ENCODE assay signal across 14 cellular contexts in genomic region chr6:42131531-42131930, GRCh38. TPM values are rescaled to one million over a fixed set of nuclear protein-coding genes. Genes with fewer than 3 reads are reported as not detected.
DNase-seq lines count a peak whose midpoint lies in the region; ATAC-seq, FAIRE-seq and TF ChIP-seq lines count a peak whose summit lies in the region.
"Had no signal": no experiment of that assay in that cellular context is flagged by ENCODE, and none has a peak within 500 bp of the region (broad histone marks: within the 10 kb centered on the region; RNA-seq: fewer than 3 reads in every experiment).

No MANE protein-coding gene starts in this region.

- TF ChIP-seq EP300 in K562 (IDR thresholded peaks at IDR 0.05; ENCODE audit: low read length) = no peak

- peak; percentile 12; the same call in 1 of the 3 replicates for ATAC-seq in K562
- ATAC-seq in effector memory CD8-positive, alpha-beta T cell (replicated peaks) = no peak

- TF ChIP-seq CTCF in K562 (IDR thresholded peaks at IDR 0.05 in 2 of 3, conservative IDR thresholded peaks at IDR 0.05 in 1 of 3; ENCODE audit: insufficient read depth in 2 of 3, low read depth in 1 of 3, low read length in 3 of 3) = no peak

- H3K4me1 ChIP-seq in ACC112 (ENCODE audit: control insufficient read depth, insufficient read depth, low read length, unreplicated experiment) (peaks cover 14% of the 10 kb centered on the region), K562 (replicated peaks in 1 of 2; ENCODE audit: control insufficient read depth in 2 of 2, insufficient read depth in 2 of 2, low read length in 2 of 2) (peaks cover 11 to 30% of the 10 kb centered on the region in 2 experiments; a peak in 4 of 5 replicates)
- H3K4me1 ChIP-seq: ascending aorta had no signal

- H3K36me3 Mint-ChIP-seq in effector memory CD8-positive, alpha-beta T cell (ENCODE audit: insufficient read depth) = no peaks in the 10 kb centered on the region
- H3K36me3 Mint-ChIP-seq: IgD-negative memory B cell had no signal

- H3K27ac ChIP-seq in ACC112 (ENCODE audit: low read depth, low read length) = peak overlapping the region; percentile 82
- no peak overlapping the region for H3K27ac ChIP-seq in K562 (ENCODE audit: extremely low read depth, low read depth, low read length)
- H3K27ac ChIP-seq: ascending aorta, neutrophil, Peyer's patch had no signal

- POLR2A ChIA-PET in K562 (lab: Yijun Ruan, JAX) = interaction anchor here (1.1 kb wide), 1 partner anchor 27 kb away, joined by 3 read pairs; no protein-coding TSS in a partner anchor

- in situ Hi-C loops in K562 (cut with MboI) = no loop called here

- H3K4me3 ChIP-seq in ACC112 (ENCODE audit: low read depth, low read length) = no peak overlapping the region
- no peak overlapping the region for H3K4me3 ChIP-seq in K562
- H3K4me3 ChIP-seq: ascending aorta, Peyer's patch had no signal

- no peaks in the 10 kb centered on the region for H3K9me3 Mint-ChIP-seq in effector memory CD8-positive, alpha-beta T cell

- TF ChIP-seq POLR2A in K562 (conservative IDR thresholded peaks at IDR 0.05) = no peak

- peak overlapping the region in 1 of 2 experiments; percentile 80; a peak in 2 of 4 replicates for H3K9ac ChIP-seq in K562 (ENCODE audit: insufficient read depth in 1 of 2, low read depth in 2 of 2, low read length in 2 of 2)

- intact Hi-C loops in K562 (cut with micrococcal nuclease) = no loop called here

- H3K9me1 ChIP-seq in K562 (ENCODE audit: control insufficient read depth, insufficient read depth, low read length) = no peaks in the 10 kb centered on the region

- peaks cover 4% of the 10 kb centered on the region; the same call in 1 of the 2 replicates for H3K36me3 ChIP-seq in ACC112 (ENCODE audit: insufficient read depth, low read length)
- no peaks in the 10 kb centered on the region for H3K36me3 ChIP-seq in K562 (ENCODE audit: control insufficient read depth, insufficient read depth, low read length)
- H3K36me3 ChIP-seq: ascending aorta, neutrophil had no signal

- no peaks in the 10 kb centered on the region for H3K4me1 Mint-ChIP-seq in effector memory CD8-positive, alpha-beta T cell (ENCODE audit: low read depth in 2 of 2)

- peak; percentile 35 for DNase-seq in HS-5 (ENCODE audit: low read depth)
- peak in 1 of 4 experiments; percentile 44 for DNase-seq in K562 (ENCODE audit: extremely low read depth in 1 of 4, low spot score in 3 of 4)
- peak; percentile 70 for DNase-seq in islet precursor cell
- no peak for DNase-seq in Ammon's horn (ENCODE audit: low spot score)
- DNase-seq in amygdala (lab: John Stamatoyannopoulos, UW) = no peak
- no peak for DNase-seq in effector memory CD8-positive, alpha-beta T cell
- DNase-seq in mucosa of gallbladder (ENCODE audit: low spot score) = no peak
- DNase-seq: ACHN, Peyer's patch had no signal

- no peaks in the 10 kb centered on the region for H3K27me3 ChIP-seq in ACC112 (ENCODE audit: insufficient read depth, low read length)
- peaks cover 0 to 6% of the 10 kb centered on the region in 2 experiments; a peak in 1 of 5 replicates for H3K27me3 ChIP-seq in K562 (ENCODE audit: control insufficient read depth in 2 of 2, insufficient read depth in 2 of 2, low read length in 2 of 2)
- H3K27me3 ChIP-seq: ascending aorta, Peyer's patch had no signal

- H3K79me2 ChIP-seq in ACC112 (ENCODE audit: control insufficient read depth, insufficient read depth, low read length, unreplicated experiment) = peaks cover 10% of the 10 kb centered on the region
- H3K79me2 ChIP-seq in K562 (ENCODE audit: control insufficient read depth, insufficient read depth, low read length) = no peaks in the 10 kb centered on the region

- no peak overlapping the region for H3K4me2 ChIP-seq in K562 (ENCODE audit: insufficient read depth, low read length)

- no peak overlapping the region for H3K27ac Mint-ChIP-seq in effector memory CD8-positive, alpha-beta T cell
- H3K27ac Mint-ChIP-seq: IgD-negative memory B cell had no signal

- H3K27me3 Mint-ChIP-seq in effector memory CD8-positive, alpha-beta T cell = peaks cover 5 to 18% of the 10 kb centered on the region in 2 donors
- H3K27me3 Mint-ChIP-seq: IgD-negative memory B cell had no signal

- FAIRE-seq in K562 (lab: Jason Lieb, UNC) = peak; percentile 19

- 33% methylated on average over 11 of the region's 11 CpGs for WGBS in K562 (ENCODE audit: insufficient coverage, low coverage, missing lambda C conversion rate)

- no TSS peak for BruUV-seq in K562 (replicated peaks; lab: Mats Ljungman, UMichigan)

- H4K20me1 ChIP-seq in K562 (replicated peaks; ENCODE audit: control insufficient read depth, insufficient read depth, low read length) = no peaks in the 10 kb centered on the region

- H3K9me3 ChIP-seq in K562 (replicated peaks; ENCODE audit: control insufficient read depth, insufficient read depth, low read depth, low read length) = no peaks in the 10 kb centered on the region
- H3K9me3 ChIP-seq: ascending aorta, neutrophil, Peyer's patch had no signal

- CTCF ChIA-PET in K562 (lab: Yijun Ruan, JAX; ENCODE audit: low intra/inter-chr PET ratio) = no interaction called here

- no peak overlapping the region for H3K4me3 Mint-ChIP-seq in effector memory CD8-positive, alpha-beta T cell
- H3K4me3 Mint-ChIP-seq: IgD-negative memory B cell had no signal

- H2AFZ ChIP-seq in ACC112 (ENCODE audit: low read length, unreplicated experiment) (peak overlapping the region; percentile 29), K562 (ENCODE audit: low read depth, low read length) (peak overlapping the region; percentile 12; the same call in 1 of the 2 replicates)

- TF ChIP-seq RAD21 in K562 (CRISPR knock-in tag; conservative IDR thresholded peaks at IDR 0.05 in 1 of 2, IDR thresholded peaks at IDR 0.05 in 1 of 2) = no peak

TF ChIP-seq in K562, 482 proteins besides CTCF, POLR2A, EP300 and RAD21 (continues in another document):
- TF ChIP-seq, protein P1, sequence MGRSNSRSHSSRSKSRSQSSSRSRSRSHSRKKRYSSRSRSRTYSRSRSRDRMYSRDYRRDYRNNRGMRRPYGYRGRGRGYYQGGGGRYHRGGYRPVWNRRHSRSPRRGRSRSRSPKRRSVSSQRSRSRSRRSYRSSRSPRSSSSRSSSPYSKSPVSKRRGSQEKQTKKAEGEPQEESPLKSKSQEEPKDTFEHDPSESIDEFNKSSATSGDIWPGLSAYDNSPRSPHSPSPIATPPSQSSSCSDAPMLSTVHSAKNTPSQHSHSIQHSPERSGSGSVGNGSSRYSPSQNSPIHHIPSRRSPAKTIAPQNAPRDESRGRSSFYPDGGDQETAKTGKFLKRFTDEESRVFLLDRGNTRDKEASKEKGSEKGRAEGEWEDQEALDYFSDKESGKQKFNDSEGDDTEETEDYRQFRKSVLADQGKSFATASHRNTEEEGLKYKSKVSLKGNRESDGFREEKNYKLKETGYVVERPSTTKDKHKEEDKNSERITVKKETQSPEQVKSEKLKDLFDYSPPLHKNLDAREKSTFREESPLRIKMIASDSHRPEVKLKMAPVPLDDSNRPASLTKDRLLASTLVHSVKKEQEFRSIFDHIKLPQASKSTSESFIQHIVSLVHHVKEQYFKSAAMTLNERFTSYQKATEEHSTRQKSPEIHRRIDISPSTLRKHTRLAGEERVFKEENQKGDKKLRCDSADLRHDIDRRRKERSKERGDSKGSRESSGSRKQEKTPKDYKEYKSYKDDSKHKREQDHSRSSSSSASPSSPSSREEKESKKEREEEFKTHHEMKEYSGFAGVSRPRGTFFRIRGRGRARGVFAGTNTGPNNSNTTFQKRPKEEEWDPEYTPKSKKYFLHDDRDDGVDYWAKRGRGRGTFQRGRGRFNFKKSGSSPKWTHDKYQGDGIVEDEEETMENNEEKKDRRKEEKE (IDR thresholded peaks at IDR 0.05; ENCODE audit: borderline replicate concordance in 1 of 2, control insufficient read depth in 1 of 2, low read depth in 2 of 2, low read length in 1 of 2) = no peak
- TF ChIP-seq SRSF9 (IDR thresholded peaks at IDR 0.05; ENCODE audit: borderline replicate concordance, low read depth, low read length) (no peak), TAF9B (IDR thresholded peaks at IDR 0.05; ENCODE audit: partially characterized antibody) (no peak)

RNA-seq across cellular contexts. Expression of gene C6orf132, which starts 10.9 kb away (rescaled TPM):
- total RNA-seq in K562 (2011; cell fraction: chromatin; rRNA removed; ENCODE audit: low replicate concordance) = 1.0 and 1.2 TPM in 2 replicates
- 0.53 and 1.0 TPM in 2 replicates for total RNA-seq in K562 (2011; cell fraction: nucleolus; rRNA removed)
- total RNA-seq in K562 (2011; cell fraction: nucleoplasm; rRNA removed) = 1.0 and 2.0 TPM in 2 replicates
- total RNA-seq in K562 (2014; rRNA removed) = 0.14 and 0.20 TPM in 2 replicates
- 0.16 and 0.18 TPM in 2 replicates for total RNA-seq in K562 (2014; rRNA removed; fragmentation: Illumina TruSeq; extraction: Trizol)
- total RNA-seq in K562 (2015; rRNA removed; fragmentation: Illumina TruSeq; extraction: Trizol) = 0.08 and 0.11 TPM in 2 replicates
- 0.22 and 0.35 TPM in 2 replicates for total RNA-seq in K562 (2021)
- polyA plus RNA-seq in K562 (2011; rRNA removed) = 0.20 and 0.21 TPM in 2 replicates
- polyA plus RNA-seq in K562 (2011; cell fraction: cytosol; rRNA removed) = 0.16 and 0.25 TPM in 2 replicates
- 0.20 and 0.33 TPM in 2 replicates for polyA plus RNA-seq in K562 (2011; cell fraction: nucleus; rRNA removed)
- 0.21 and 0.35 TPM in 2 replicates for polyA plus RNA-seq in K562 (2012)
- polyA plus RNA-seq in K562 (2014; fragmentation: Illumina TruSeq; extraction: Trizol) = 0.10 TPM in 2 replicates
- polyA plus RNA-seq in K562 (2014; fragmentation: Nextera tagmentation; extraction: Ambion mirVana) = under 1 TPM; 0.06 to 0.08 TPM
- 0.16 and 0.26 TPM in 2 replicates for polyA plus RNA-seq in K562 (2014; rRNA removed)
- 0.51 and 0.67 TPM in 2 replicates for polyA minus RNA-seq in K562 (2011; rRNA and poly(A)+ RNA removed)
- polyA minus RNA-seq in K562 (2011; cell fraction: cytosol; rRNA and poly(A)+ RNA removed) = 0.19 TPM in 1 of 2 replicates, not detected in the other
- polyA minus RNA-seq in K562 (2011; cell fraction: nucleus; rRNA and poly(A)+ RNA removed) = 0.40 and 0.44 TPM in 2 replicates
- total RNA-seq in mucosa of gallbladder = 41.2 TPM
- polyA plus RNA-seq: IgD-negative memory B cell had no signal

RNA-seq across cellular contexts. Expression of gene GUCA1A, which starts 41.6 kb away (rescaled TPM):
- total RNA-seq in K562 (2011; cell fraction: chromatin; rRNA removed; ENCODE audit: low replicate concordance) = not detected in 2 replicates
- total RNA-seq in K562 (2011; cell fraction: nucleolus; rRNA removed) = not detected in 2 replicates
- total RNA-seq in K562 (2011; cell fraction: nucleoplasm; rRNA removed) = not detected in 2 replicates
- total RNA-seq in K562 (2014; rRNA removed) = not detected in 2 replicates
- total RNA-seq in K562 (2014; rRNA removed; fragmentation: Illumina TruSeq; extraction: Trizol) = not detected in 2 replicates
- total RNA-seq in K562 (2015; rRNA removed; fragmentation: Illumina TruSeq; extraction: Trizol) = not detected in 2 replicates
- not detected in 2 replicates for total RNA-seq in K562 (2021)
- polyA plus RNA-seq in K562 (2011; rRNA removed) = not detected in 2 replicates
- not detected in 2 replicates for polyA plus RNA-seq in K562 (2011; cell fraction: cytosol; rRNA removed)
- polyA plus RNA-seq in K562 (2011; cell fraction: nucleus; rRNA removed) = not detected in 2 replicates
- not detected in 2 replicates for polyA plus RNA-seq in K562 (2012)
- not detected in 2 replicates for polyA plus RNA-seq in K562 (2014; fragmentation: Illumina TruSeq; extraction: Trizol)
- polyA plus RNA-seq in K562 (2014; fragmentation: Nextera tagmentation; extraction: Ambion mirVana) = not detected
- not detected in 2 replicates for polyA plus RNA-seq in K562 (2014; rRNA removed)
- polyA minus RNA-seq in K562 (2011; rRNA and poly(A)+ RNA removed) = not detected in 2 replicates
- polyA minus RNA-seq in K562 (2011; cell fraction: cytosol; rRNA and poly(A)+ RNA removed) = not detected in 2 replicates
- not detected in 2 replicates for polyA minus RNA-seq in K562 (2011; cell fraction: nucleus; rRNA and poly(A)+ RNA removed)
- not detected for total RNA-seq in mucosa of gallbladder
- total RNA-seq: Peyer's patch, subcutaneous adipose tissue had no signal
- polyA plus RNA-seq: IgD-negative memory B cell had no signal

Comparison
In these comparisons a context has a peak if more than half of its experiments do, and no peak if none do; other contexts are left out.
1. DNase-seq: peak in HS-5 (single experiment) and islet precursor cell (single experiment); none in Ammon's horn (single experiment), amygdala (0 of 56), effector memory CD8-positive, alpha-beta T cell (0 of 3) and mucosa of gallbladder (single experiment).
2. RNA of gene C6orf132, which starts 10.9 kb away (total RNA-seq): 41.2 TPM in mucosa of gallbladder (single experiment); 0.08 to 2.0 TPM in K562; every median in the first group is over 10 times any median in the second.